33 cellular contexts compared by ENCODE assay signal in genomic region chr3:149777414-149778214, GRCh38. TPM values are rescaled to one million over a fixed set of nuclear protein-coding genes. Genes with fewer than 3 reads are reported as not detected.
"Had no signal": no experiment of that assay in that cellular context is flagged by ENCODE, and none has a peak within 500 bp of the region (broad histone marks: within the 10 kb centered on the region; RNA-seq: fewer than 3 reads in every experiment).

No MANE protein-coding gene starts in this region.

- H3K4me1 Mint-ChIP-seq: activated naive CD8-positive, alpha-beta T cell treated with anti-CD3 and anti-CD28 coated beads, Interleukin-2, amount 10 ng/mL, durations not matched to agents 7 days and 5 days; nephron; stimulated activated effector memory CD8-positive, alpha-beta T cell treated with anti-CD3 and anti-CD28 coated beads, Interleukin-12 subunit alpha, Interleukin-12 subunit beta, amount 100 ng/mL, for 72 hours; stimulated activated naive CD8-positive, alpha-beta T cell treated with anti-CD3 and anti-CD28 coated beads, Interleukin-15, amount 100 ng/mL, for 72 hours had no signal

- H3K27ac Mint-ChIP-seq: activated naive CD4-positive, alpha-beta T cell treated with anti-CD3 and anti-CD28 coated beads for 36 hours; activated naive CD8-positive, alpha-beta T cell treated with anti-CD3 and anti-CD28 coated beads, Interleukin-2, amount 10 ng/mL, durations not matched to agents 7 days and 5 days; activated T-cell treated with anti-CD3 and anti-CD28 coated beads, Interleukin-2, amount 50 U/mL, for 72 hours; nephron; stimulated activated effector memory CD8-positive, alpha-beta T cell treated with anti-CD3 and anti-CD28 coated beads, Interleukin-12 subunit alpha, Interleukin-12 subunit beta, amount 100 ng/mL, for 72 hours; stimulated activated naive CD8-positive, alpha-beta T cell treated with anti-CD3 and anti-CD28 coated beads, Interleukin-15, amount 100 ng/mL, for 72 hours; T-helper 2 cell treated with Interferon-gamma antibody and Interleukin-4, amounts not matched to agents 5 μg/mL and 100 μg/mL, for 36 hours; type B pancreatic cell had no signal

- H3K4me1 ChIP-seq: foreskin keratinocyte, prostate gland, uterus had no signal

- H3K27me3 ChIP-seq: esophagus muscularis mucosa, foreskin keratinocyte, heart left ventricle, neutrophil, ovary, uterus had no signal

- H3K9me3 ChIP-seq: esophagus muscularis mucosa, heart left ventricle, neutrophil, ovary, prostate gland, uterus had no signal

- H3K9me3 Mint-ChIP-seq: activated naive CD4-positive, alpha-beta T cell treated with anti-CD3 and anti-CD28 coated beads for 36 hours; activated naive CD8-positive, alpha-beta T cell treated with anti-CD3 and anti-CD28 coated beads, Interleukin-2, amount 10 ng/mL, durations not matched to agents 7 days and 5 days; activated T-cell treated with anti-CD3 and anti-CD28 coated beads, Interleukin-2, amount 50 U/mL, for 72 hours; nephron; stimulated activated effector memory CD8-positive, alpha-beta T cell treated with anti-CD3 and anti-CD28 coated beads, Interleukin-12 subunit alpha, Interleukin-12 subunit beta, amount 100 ng/mL, for 72 hours; stimulated activated naive CD8-positive, alpha-beta T cell treated with anti-CD3 and anti-CD28 coated beads, Interleukin-15, amount 100 ng/mL, for 72 hours; T-helper 2 cell treated with Interferon-gamma antibody and Interleukin-4, amounts not matched to agents 5 μg/mL and 100 μg/mL, for 36 hours; type B pancreatic cell had no signal

- H3K27me3 Mint-ChIP-seq: stimulated activated naive CD8-positive, alpha-beta T cell treated with anti-CD3 and anti-CD28 coated beads, Interleukin-15, amount 100 ng/mL, for 72 hours; type B pancreatic cell had no signal

- H3K36me3 Mint-ChIP-seq: activated naive CD8-positive, alpha-beta T cell treated with anti-CD3 and anti-CD28 coated beads, Interleukin-2, amount 10 ng/mL, durations not matched to agents 7 days and 5 days; stimulated activated effector memory CD8-positive, alpha-beta T cell treated with anti-CD3 and anti-CD28 coated beads, Interleukin-12 subunit alpha, Interleukin-12 subunit beta, amount 100 ng/mL, for 72 hours; type B pancreatic cell had no signal

- H3K27ac ChIP-seq: esophagus muscularis mucosa, foreskin keratinocyte, heart left ventricle, neutrophil, ovary, prostate gland, skin epidermis, uterus had no signal

- H3K36me3 ChIP-seq: esophagus muscularis mucosa, heart left ventricle, neutrophil, ovary, prostate gland, uterus had no signal

- H3K4me3 Mint-ChIP-seq: activated naive CD4-positive, alpha-beta T cell treated with anti-CD3 and anti-CD28 coated beads for 36 hours; activated naive CD8-positive, alpha-beta T cell treated with anti-CD3 and anti-CD28 coated beads, Interleukin-2, amount 10 ng/mL, durations not matched to agents 7 days and 5 days; activated T-cell treated with anti-CD3 and anti-CD28 coated beads, Interleukin-2, amount 50 U/mL, for 72 hours; nephron; stimulated activated effector memory CD8-positive, alpha-beta T cell treated with anti-CD3 and anti-CD28 coated beads, Interleukin-12 subunit alpha, Interleukin-12 subunit beta, amount 100 ng/mL, for 72 hours; stimulated activated naive CD8-positive, alpha-beta T cell treated with anti-CD3 and anti-CD28 coated beads, Interleukin-15, amount 100 ng/mL, for 72 hours; T-helper 2 cell treated with Interferon-gamma antibody and Interleukin-4, amounts not matched to agents 5 μg/mL and 100 μg/mL, for 36 hours; type B pancreatic cell had no signal

- ATAC-seq: activated T-cell treated with anti-CD3 and anti-CD28 coated beads, Interleukin-2, amount 50 U/mL, for 72 hours; foreskin keratinocyte; heart left ventricle; sciatic nerve; stimulated activated effector memory CD8-positive, alpha-beta T cell treated with anti-CD3 and anti-CD28 coated beads, Interleukin-12 subunit alpha, Interleukin-12 subunit beta, amount 100 ng/mL, for 72 hours; stimulated activated naive CD8-positive, alpha-beta T cell treated with anti-CD3 and anti-CD28 coated beads, Interleukin-15, amount 100 ng/mL, for 72 hours had no signal

- DNase-seq: activated CD4-positive, alpha-beta T cell treated with anti-CD3 and anti-CD28 coated beads for 4 hours; activated CD4-positive, alpha-beta T cell treated with anti-CD3 and anti-CD28 coated beads, Interleukin-2, amount 50 U/mL, for 4 hours; activated CD4-positive, CD25-positive, alpha-beta regulatory T cell; activated naive CD4-positive, alpha-beta T cell treated with anti-CD3 and anti-CD28 coated beads for 36 hours; activated naive CD8-positive, alpha-beta T cell treated with anti-CD3 and anti-CD28 coated beads, Interleukin-2, amount 10 ng/mL, durations not matched to agents 7 days and 5 days; activated T-cell treated with anti-CD3 and anti-CD28 coated beads for 4 hours; activated T-cell treated with anti-CD3 and anti-CD28 coated beads, Interleukin-2, amount 50 U/mL, for 72 hours; amniotic stem cell; caudate nucleus; cortex of kidney; foreskin keratinocyte; heart left ventricle; ovary; retina; stimulated activated CD4-positive, alpha-beta T cell treated with anti-CD3 and anti-CD28 coated beads, Interleukin-4, amount 100 ng/mL, for 24 hours; stimulated activated naive CD8-positive, alpha-beta T cell treated with anti-CD3 and anti-CD28 coated beads, Interleukin-15, amount 100 ng/mL, for 72 hours; substantia nigra; T-helper 1 cell; uterus had no signal

- H3K4me3 ChIP-seq: esophagus muscularis mucosa, heart left ventricle, lung, ovary, prostate gland, skin epidermis, uterus had no signal

RNA-seq across cellular contexts. Expression of gene ANKUB1, which starts 14.7 kb away (rescaled TPM):
- total RNA-seq: activated naive CD4-positive, alpha-beta T cell treated with anti-CD3 and anti-CD28 coated beads for 36 hours; activated naive CD8-positive, alpha-beta T cell treated with anti-CD3 and anti-CD28 coated beads, Interleukin-2, amount 10 ng/mL, durations not matched to agents 7 days and 5 days; activated T-cell treated with anti-CD3 and anti-CD28 coated beads, Interleukin-2, amount 50 U/mL, for 72 hours; chondrocyte; heart left ventricle; kidney epithelial cell; mucosa of gallbladder; prostate gland had no signal
- polyA plus RNA-seq: heart left ventricle, ovary, thymus had no signal
